Comparison of ENCODE assay signal across 9 cellular contexts in the genomic region with DNA sequence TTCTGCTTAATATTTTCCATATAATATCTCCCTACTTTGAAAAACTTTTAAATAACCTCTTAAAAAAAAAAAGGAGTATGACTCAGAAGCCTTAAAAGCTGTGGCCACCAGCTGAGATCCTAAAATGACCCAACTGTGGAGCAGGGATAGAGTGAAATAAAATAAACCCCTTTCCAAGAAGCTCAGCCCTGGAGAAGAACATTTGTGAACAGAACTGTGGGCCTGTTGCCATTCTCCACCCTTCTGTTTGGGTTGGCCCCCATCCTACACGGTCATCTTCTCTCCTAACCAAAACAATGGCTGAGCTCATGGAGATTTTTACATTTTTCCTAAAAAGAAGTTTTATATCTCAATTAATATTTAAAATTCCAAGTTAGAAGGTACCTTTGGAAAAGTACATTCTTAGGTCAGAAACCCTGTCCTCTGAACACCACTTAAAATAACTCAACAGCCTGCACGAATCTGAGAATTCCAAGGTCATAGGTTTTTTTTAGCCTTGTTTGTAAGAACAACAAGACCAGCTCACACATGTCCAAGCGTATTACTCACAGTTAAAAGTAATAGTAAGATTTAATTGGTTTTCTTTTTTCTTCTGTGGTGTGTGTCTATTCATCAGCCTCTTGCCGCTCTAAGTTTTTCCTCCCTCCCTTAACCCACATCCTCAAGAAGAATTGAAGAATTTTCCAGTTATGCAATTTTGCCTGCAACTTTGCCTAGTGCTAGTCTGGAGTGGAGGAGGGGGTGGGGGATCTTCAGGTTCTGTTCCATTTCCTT.
DNase-seq lines count a peak whose midpoint lies in the region; ATAC-seq and TF ChIP-seq lines count a peak whose summit lies in the region.
"Had no signal": no experiment of that assay in that cellular context is flagged by ENCODE, and none has a peak within 500 bp of the region (broad histone marks: within the 10 kb centered on the region; RNA-seq: fewer than 3 reads in every experiment).

No MANE protein-coding gene starts in this region.

- TF ChIP-seq POLR2A in lower leg skin (IDR thresholded peaks at IDR 0.05) (no peak), tibial nerve (IDR thresholded peaks at IDR 0.05) (no peak)

- peak; percentile 96 for DNase-seq in LHCN-M2 (ENCODE audit: low read depth)
- peak; percentile 96 for DNase-seq in choroid plexus epithelial cell (ENCODE audit: low read depth)
- peak; percentile 84 to 91 for DNase-seq in lower leg skin (ENCODE audit: low spot score in 2 of 2)
- DNase-seq in tibial nerve (ENCODE audit: low spot score in 2 of 2) = peak; percentile 76 to 87
- no peak for DNase-seq in cortex of kidney (lab: John Stamatoyannopoulos, UW)
- DNase-seq: T-cell had no signal

- 16 to 18% methylated on average over 4 of the region's 4 CpGs for WGBS in lower leg skin, 2 donors
- WGBS in tibial nerve, 2 donors = 20 to 21% methylated on average over 4 of the region's 4 CpGs

- peaks cover 0 to 34% (median 18%) of the 10 kb centered on the region in 4 donors for H3K4me1 ChIP-seq in tibial nerve

- no peaks in the 10 kb centered on the region for H3K27me3 ChIP-seq in tibial nerve

- peak; percentile 16 to 83 for TF ChIP-seq EP300 in tibial nerve (IDR thresholded peaks at IDR 0.05)

- H3K4me3 ChIP-seq in choroid plexus epithelial cell (ENCODE audit: low read depth, low read length) (peak overlapping the region; percentile 1), lower leg skin (ENCODE audit: low read depth, poor library complexity, severe bottlenecking) (no peak overlapping the region), tibial nerve (no peak overlapping the region)

- no peaks in the 10 kb centered on the region for H3K9me3 ChIP-seq in tibial nerve

- H3K27ac ChIP-seq in tibial nerve = peak overlapping the region in 3 of 4 donors; percentile 1 to 74 (median 69)

- intact Hi-C loops in lower leg skin (cut with DNase I; ENCODE audit: low total_unique reads) = no loop called here

- no peak for ATAC-seq in HG03439 (IDR thresholded peaks at IDR 0.05; ENCODE audit: unreplicated experiment)
- no peak for ATAC-seq in GM18517 (IDR thresholded peaks at IDR 0.05; ENCODE audit: unreplicated experiment)
- no peak for ATAC-seq in GM21786 (IDR thresholded peaks at IDR 0.05; ENCODE audit: unreplicated experiment)
- ATAC-seq: T-cell had no signal

- TF ChIP-seq CTCF in choroid plexus epithelial cell (conservative IDR thresholded peaks at IDR 0.05; ENCODE audit: low read depth, low read length) (no peak), lower leg skin (IDR thresholded peaks at IDR 0.05) (no peak), tibial nerve (IDR thresholded peaks at IDR 0.05) (no peak)

- H3K36me3 ChIP-seq in tibial nerve = no peaks in the 10 kb centered on the region
